In genomic region chr17:35242158-35242804, GRCh38 we compare ENCODE assay signal across 8 cellular contexts. TPM values are rescaled to one million over a fixed set of nuclear protein-coding genes. Genes with fewer than 3 reads are reported as not detected.
DNase-seq lines count a peak whose midpoint lies in the region; ATAC-seq and TF ChIP-seq lines count a peak whose summit lies in the region.

No MANE protein-coding gene starts in this region.

- POLR2A ChIA-PET in IMR-90 (lab: Charles Lee; ENCODE audit: unreplicated experiment) = interaction anchor here (0.6 kb wide), 1 partner anchor 297 kb away, joined by 5 read pairs; no protein-coding TSS in a partner anchor

- H2BK120ac ChIP-seq in IMR-90 (ENCODE audit: low read depth, low read length) = peak overlapping the region; percentile 19; the same call in 1 of the 2 replicates

- H3K9me3 ChIP-seq in IMR-90 (ENCODE audit: control insufficient read depth, insufficient read depth, low read length) = no peaks in the 10 kb centered on the region
- H3K9me3 ChIP-seq in upper lobe of right lung = no peaks in the 10 kb centered on the region

- no peak overlapping the region for H2AK5ac ChIP-seq in IMR-90 (ENCODE audit: low read depth, low read length)

- H2BK5ac ChIP-seq in IMR-90 (ENCODE audit: low read depth, low read length, poor library complexity, severe bottlenecking) = peak overlapping the region; percentile 16

- 0% methylated on average over 6 of the region's 43 CpGs; no CpG with 5 or more reads in 1 of the 2 experiments for WGBS in IMR-90 (ENCODE audit: extremely low coverage in 2 of 2, insufficient read length in 1 of 2), 2 experiments

- H2AFZ ChIP-seq in IMR-90 (replicated peaks; ENCODE audit: low read length, poor library complexity) = peak overlapping the region; percentile 91

- H3K14ac ChIP-seq in IMR-90 (replicated peaks; ENCODE audit: low read depth, low read length) = peak overlapping the region; percentile 81

- H2BK20ac ChIP-seq in IMR-90 (ENCODE audit: low read depth, low read length) = no peak overlapping the region

- H3K4me2 ChIP-seq in IMR-90 (ENCODE audit: low read depth, low read length) = peak overlapping the region; percentile 89

- TF ChIP-seq POLR2A in IMR-90 (IDR thresholded peaks at IDR 0.05; ENCODE audit: low read depth, low read length) = no peak

- no TSS peak for BruUV-seq in IMR-90 (replicated peaks; lab: Mats Ljungman, UMichigan)

- intact Hi-C loops in IMR-90 (cut with micrococcal nuclease) (loop anchor here (2.0 to 10.0 kb wide), 4 partner anchors 70 to 503 kb away; partner anchors contain the start of gene SLFN11), Right ventricle myocardium inferior (cut with DNase I) (no loop called here), upper lobe of right lung (cut with DNase I) (no loop called here)

- peaks cover 10% of the 10 kb centered on the region for H4K20me1 ChIP-seq in IMR-90 (ENCODE audit: insufficient read depth, low read length)

- peaks cover 5% of the 10 kb centered on the region for H3K4me1 ChIP-seq in IMR-90 (ENCODE audit: control insufficient read depth, insufficient read depth, low read length)
- peaks cover 41% of the 10 kb centered on the region for H3K4me1 ChIP-seq in upper lobe of right lung

- peak overlapping the region; percentile 68 for H2AK9ac ChIP-seq in IMR-90 (replicated peaks; ENCODE audit: low read depth, low read length, poor library complexity)

- peak overlapping the region; percentile 51; the same call in 1 of the 2 replicates for H3K56ac ChIP-seq in IMR-90 (ENCODE audit: extremely low read depth, insufficient read depth, low read length)

- H4K91ac ChIP-seq in IMR-90 (ENCODE audit: insufficient read depth, low read depth, low read length) = peak overlapping the region; percentile 36

- peaks cover 6% of the 10 kb centered on the region; the same call in 1 of the 2 replicates for H3K9me1 ChIP-seq in IMR-90 (ENCODE audit: insufficient read depth, low read length)

- peak; percentile 51 for ATAC-seq in GM21423 (IDR thresholded peaks at IDR 0.05; ENCODE audit: unreplicated experiment)
- ATAC-seq in IMR-90 (ENCODE audit: low read depth) = peak; percentile 18
- peak; percentile 29 for ATAC-seq in Right ventricle myocardium inferior
- ATAC-seq in upper lobe of right lung = peak; percentile 71

- H3K27me3 ChIP-seq in IMR-90 (ENCODE audit: control insufficient read depth, insufficient read depth, low read length) (no peaks in the 10 kb centered on the region), upper lobe of right lung (no peaks in the 10 kb centered on the region)

- H3K9ac ChIP-seq in IMR-90 (ENCODE audit: low read depth, low read length) = peak overlapping the region; percentile 38

- peaks cover 1% of the 10 kb centered on the region; the same call in 1 of the 2 replicates for H3K36me3 ChIP-seq in IMR-90 (ENCODE audit: control insufficient read depth, insufficient read depth, low read length)
- peaks cover under 1% of the 10 kb centered on the region for H3K36me3 ChIP-seq in upper lobe of right lung

- DNase-seq in Caki2 (ENCODE audit: low read depth) (peak; percentile 78), IMR-90 (peak; percentile 32), RPMI7951 (ENCODE audit: low read depth) (peak; percentile 49), activated gamma-delta T cell treated with Interleukin-2 at 50 U/mL for 16 hours (peak; percentile 83), Right ventricle myocardium inferior (ENCODE audit: missing footprints) (peak; percentile 76), pons (ENCODE audit: low spot score) (peak; percentile 21), upper lobe of right lung (peak; percentile 89)

- peak overlapping the region; percentile 70 to 71; a peak in 3 of 4 replicates for H4K8ac ChIP-seq in IMR-90 (ENCODE audit: low read depth in 2 of 2, low read length in 2 of 2)

- H4K5ac ChIP-seq in IMR-90 (ENCODE audit: low read depth, low read length) = peak overlapping the region; percentile 34

- H3K27ac ChIP-seq in IMR-90 (ENCODE audit: insufficient read depth, low read length) (peak overlapping the region; percentile 54), upper lobe of right lung (peak overlapping the region; percentile 99)

- H2BK15ac ChIP-seq in IMR-90 (ENCODE audit: low read depth, low read length) = no peak overlapping the region; the same call in 2 of the 3 replicates

- peak overlapping the region; percentile 8; the same call in 1 of the 2 replicates for H3K18ac ChIP-seq in IMR-90 (ENCODE audit: low read depth, low read length)

- peak overlapping the region; percentile 70 for H3K23ac ChIP-seq in IMR-90 (ENCODE audit: low read depth, low read length)

- H3K4ac ChIP-seq in IMR-90 (ENCODE audit: low read depth, low read length) = peak overlapping the region; percentile 61

- TF ChIP-seq CTCF in IMR-90 (conservative IDR thresholded peaks at IDR 0.05; ENCODE audit: low read depth, low read length) = no peak
- peak; percentile 39 for TF ChIP-seq CTCF in upper lobe of right lung (IDR thresholded peaks at IDR 0.05)

- TF ChIP-seq RAD21 in IMR-90 (IDR thresholded peaks at IDR 0.05; ENCODE audit: low read length) = no peak

- H3K4me3 ChIP-seq in IMR-90 (ENCODE audit: insufficient read depth, low read depth, low read length) = peak overlapping the region; percentile 59
- H3K4me3 ChIP-seq in upper lobe of right lung = peak overlapping the region; percentile 86

- CTCF ChIA-PET in IMR-90 (lab: Yijun Ruan, JAX) = no interaction called here

- in situ Hi-C loops in Caki2 (cut with HindIII; ENCODE audit: low pct_unique_long_range_greater_than_20kb, low sequenced_read_pairs) (no loop called here), IMR-90 (cut with MboI; ENCODE audit: low sequenced_read_pairs) (no loop called here)

- dilution Hi-C loops in IMR-90 (cut with HindIII; ENCODE audit: low sequenced_read_pairs, unreplicated experiment) = no loop called here

- peaks cover 15 to 38% of the 10 kb centered on the region in 2 experiments for H3K79me1 ChIP-seq in IMR-90 (ENCODE audit: low read depth in 1 of 2, low read length in 2 of 2)

TF ChIP-seq in IMR-90, 13 proteins besides CTCF, POLR2A, EP300 and RAD21:
- TF ChIP-seq MAZ (IDR thresholded peaks at IDR 0.05; ENCODE audit: borderline replicate concordance, low read depth, low read length) = 0 out of 2 replicates have a peak, but pooled peaks have one; percentile 4
- TF ChIP-seq, protein P1, sequence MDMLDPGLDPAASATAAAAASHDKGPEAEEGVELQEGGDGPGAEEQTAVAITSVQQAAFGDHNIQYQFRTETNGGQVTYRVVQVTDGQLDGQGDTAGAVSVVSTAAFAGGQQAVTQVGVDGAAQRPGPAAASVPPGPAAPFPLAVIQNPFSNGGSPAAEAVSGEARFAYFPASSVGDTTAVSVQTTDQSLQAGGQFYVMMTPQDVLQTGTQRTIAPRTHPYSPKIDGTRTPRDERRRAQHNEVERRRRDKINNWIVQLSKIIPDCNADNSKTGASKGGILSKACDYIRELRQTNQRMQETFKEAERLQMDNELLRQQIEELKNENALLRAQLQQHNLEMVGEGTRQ (IDR thresholded peaks at IDR 0.05; ENCODE audit: low read depth, low read length) = no peak
- TF ChIP-seq MXI1 (IDR thresholded peaks at IDR 0.05; ENCODE audit: borderline replicate concordance, low read depth, low read length) = no peak
- TF ChIP-seq MAFK (IDR thresholded peaks at IDR 0.05; ENCODE audit: low read depth, low read length) = no peak
- TF ChIP-seq, protein P2, sequence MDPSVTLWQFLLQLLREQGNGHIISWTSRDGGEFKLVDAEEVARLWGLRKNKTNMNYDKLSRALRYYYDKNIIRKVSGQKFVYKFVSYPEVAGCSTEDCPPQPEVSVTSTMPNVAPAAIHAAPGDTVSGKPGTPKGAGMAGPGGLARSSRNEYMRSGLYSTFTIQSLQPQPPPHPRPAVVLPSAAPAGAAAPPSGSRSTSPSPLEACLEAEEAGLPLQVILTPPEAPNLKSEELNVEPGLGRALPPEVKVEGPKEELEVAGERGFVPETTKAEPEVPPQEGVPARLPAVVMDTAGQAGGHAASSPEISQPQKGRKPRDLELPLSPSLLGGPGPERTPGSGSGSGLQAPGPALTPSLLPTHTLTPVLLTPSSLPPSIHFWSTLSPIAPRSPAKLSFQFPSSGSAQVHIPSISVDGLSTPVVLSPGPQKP (IDR thresholded peaks at IDR 0.05; ENCODE audit: borderline replicate concordance, low read depth, low read length) = no peak

RNA-seq across cellular contexts. Expression of gene SLFN5, which starts 0.6 kb away (rescaled TPM):
- 2.3 and 4.7 TPM in 2 replicates for total RNA-seq in Caki2 (2014; rRNA removed; shearing (Covaris generic); ENCODE audit: low replicate concordance)
- total RNA-seq in IMR-90 (2012; rRNA removed) = 48.9 and 64.2 TPM in 2 replicates
- polyA plus RNA-seq in IMR-90 (2012; rRNA removed) = 10.3 and 13.0 TPM in 2 replicates
- polyA plus RNA-seq in IMR-90 (2012; cell fraction: cytosol; rRNA removed) = 1.7 and 2.3 TPM in 2 replicates
- polyA plus RNA-seq in IMR-90 (2012; cell fraction: nucleus; rRNA removed; ENCODE audit: low replicate concordance) = 0.85 and 8.0 TPM in 2 replicates
- 9.7 and 12.0 TPM in 2 replicates for total RNA-seq in RPMI7951 (2014; rRNA removed; shearing (Covaris generic))
- total RNA-seq in Right ventricle myocardium inferior = 11.2 TPM
- total RNA-seq in upper lobe of right lung = 58.4 TPM

RNA-seq across cellular contexts. Expression of gene SLC35G3, which starts 48.1 kb away (rescaled TPM):
- total RNA-seq in Caki2 (2014; rRNA removed; shearing (Covaris generic); ENCODE audit: low replicate concordance) = not detected in 2 replicates
- not detected in 2 replicates for total RNA-seq in IMR-90 (2012; rRNA removed)
- polyA plus RNA-seq in IMR-90 (2012; rRNA removed) = not detected in 2 replicates
- not detected in 2 replicates for polyA plus RNA-seq in IMR-90 (2012; cell fraction: cytosol; rRNA removed)
- not detected in 2 replicates for polyA plus RNA-seq in IMR-90 (2012; cell fraction: nucleus; rRNA removed; ENCODE audit: low replicate concordance)
- not detected in 2 replicates for total RNA-seq in RPMI7951 (2014; rRNA removed; shearing (Covaris generic))
- total RNA-seq in Right ventricle myocardium inferior = not detected
- not detected for total RNA-seq in upper lobe of right lung

Comparison
In these comparisons a context has a peak if more than half of its experiments do, and no peak if none do; other contexts are left out.
1. Peak in every context shown above with its lines: DNase-seq, ATAC-seq, H3K4me3 ChIP-seq and H3K27ac ChIP-seq.
2. DNase-seq: peak in every context shown above with its lines; median percentile 89 in upper lobe of right lung; 83 in activated gamma-delta T cell treated with Interleukin-2 at 50 U/mL for 16 hours; 78 in Caki2; 76 in Right ventricle myocardium inferior; 49 in RPMI7951; 32 in IMR-90; 21 in pons.
3. ATAC-seq: peak in every context shown above with its lines; median percentile 71 in upper lobe of right lung; 51 in GM21423; 29 in Right ventricle myocardium inferior; 18 in IMR-90.